12 cellular contexts compared by ENCODE assay signal in genomic region chr14:72292689-72293024, GRCh38.
"Had no signal": no experiment of that assay in that cellular context is flagged by ENCODE, and none has a peak within 500 bp of the region (broad histone marks: within the 10 kb centered on the region; RNA-seq: fewer than 3 reads in every experiment).

No MANE protein-coding gene starts in this region.

- H3K27ac ChIP-seq: pancreas had no signal

- H3K4me1 ChIP-seq: pancreas had no signal

- H3K4me3 Mint-ChIP-seq: activated CD4-positive, alpha-beta memory T cell treated with anti-CD3 and anti-CD28 coated beads for 36 hours; activated naive CD8-positive, alpha-beta T cell treated with anti-CD3 and anti-CD28 coated beads, Interleukin-2, amount 50 U/mL, for 24 hours; nephron progenitor cell; stimulated activated naive CD8-positive, alpha-beta T cell treated with anti-CD3 and anti-CD28 coated beads, Interleukin-15, Interleukin-2, amounts not matched to agents 100 ng/mL and 50 ng/mL, for 24 hours had no signal

- H3K27ac Mint-ChIP-seq: activated CD4-positive, alpha-beta memory T cell treated with anti-CD3 and anti-CD28 coated beads for 36 hours; activated naive CD8-positive, alpha-beta T cell treated with anti-CD3 and anti-CD28 coated beads, Interleukin-2, amount 50 U/mL, for 24 hours; nephron progenitor cell; stimulated activated naive CD8-positive, alpha-beta T cell treated with anti-CD3 and anti-CD28 coated beads, Interleukin-15, Interleukin-2, amounts not matched to agents 100 ng/mL and 50 ng/mL, for 24 hours had no signal

- H3K36me3 Mint-ChIP-seq: activated CD4-positive, alpha-beta memory T cell treated with anti-CD3 and anti-CD28 coated beads for 36 hours had no signal

- DNase-seq: activated naive CD4-positive, alpha-beta T cell treated with Interleukin-2 at 50 U/mL for 16 hours; effector CD4-positive, alpha-beta T cell; mesenchymal stem cell; stimulated activated CD4-positive, alpha-beta T cell treated with anti-CD3 and anti-CD28 coated beads, Interleukin-4, amount 100 ng/mL, for 1 hour; stimulated activated CD8-positive, alpha-beta memory T cell treated with anti-CD3 and anti-CD28 coated beads, Interleukin-4, amount 100 ng/mL, for 48 hours; T-helper 9 cell had no signal

- H3K4me1 Mint-ChIP-seq: activated naive CD8-positive, alpha-beta T cell treated with anti-CD3 and anti-CD28 coated beads, Interleukin-2, amount 50 U/mL, for 24 hours; nephron progenitor cell had no signal

- H3K27me3 ChIP-seq: pancreas had no signal

- H3K36me3 ChIP-seq: heart left ventricle, pancreas had no signal

- H3K9me3 Mint-ChIP-seq: activated CD4-positive, alpha-beta memory T cell treated with anti-CD3 and anti-CD28 coated beads for 36 hours; activated naive CD8-positive, alpha-beta T cell treated with anti-CD3 and anti-CD28 coated beads, Interleukin-2, amount 50 U/mL, for 24 hours; stimulated activated naive CD8-positive, alpha-beta T cell treated with anti-CD3 and anti-CD28 coated beads, Interleukin-15, Interleukin-2, amounts not matched to agents 100 ng/mL and 50 ng/mL, for 24 hours had no signal

- H3K4me3 ChIP-seq: pancreas had no signal

- H3K9me3 ChIP-seq: pancreas had no signal
